15 cellular contexts compared by ENCODE assay signal in genomic region chr14:32403688-32404087, GRCh38.
A peak's percentile ranks its signal among the peaks of the same experiment; 100 is the strongest.
DNase-seq lines count a peak whose midpoint lies in the region; ATAC-seq and TF ChIP-seq lines count a peak whose summit lies in the region.
"Had no signal": no experiment of that assay in that cellular context is flagged by ENCODE, and none has a peak within 500 bp of the region (broad histone marks: within the 10 kb centered on the region; RNA-seq: fewer than 3 reads in every experiment).

No MANE protein-coding gene starts in this region.

- H3K79me2 ChIP-seq in PC-3 (ENCODE audit: low read length) (no peaks in the 10 kb centered on the region), osteoblast (ENCODE audit: insufficient read depth, low read length) (no peaks in the 10 kb centered on the region)

- POLR2A ChIA-PET in PC-3 (lab: Charles Lee; ENCODE audit: unreplicated experiment), result interaction anchor here (0.6 kb wide), 1 partner anchor 161 kb away, joined by 3 read pairs; no protein-coding TSS in a partner anchor

- H3K9me3 ChIP-seq in PC-3 (ENCODE audit: low read length) (no peaks in the 10 kb centered on the region), osteoblast (ENCODE audit: low read depth, low read length) (no peaks in the 10 kb centered on the region)

- H3K9me2 ChIP-seq in PC-3 (replicated peaks; ENCODE audit: low read length), result no peaks in the 10 kb centered on the region

- H3K4me1 ChIP-seq in PC-3 (ENCODE audit: insufficient read depth, low read length) (peaks cover 30% of the 10 kb centered on the region), foreskin keratinocyte (peaks cover 17% of the 10 kb centered on the region), osteoblast (ENCODE audit: insufficient read depth, low read length) (peaks cover 9% of the 10 kb centered on the region)

- H3K36me3 ChIP-seq in PC-3 (ENCODE audit: low read depth, low read length), result no peaks in the 10 kb centered on the region
- no peaks in the 10 kb centered on the region for H3K36me3 ChIP-seq in osteoblast (ENCODE audit: insufficient read depth, low read length)

- H4K20me1 ChIP-seq in PC-3 (ENCODE audit: low read length) (no peaks in the 10 kb centered on the region), osteoblast (ENCODE audit: insufficient read depth, low read length) (no peaks in the 10 kb centered on the region)

- H3K27me3 ChIP-seq in PC-3 (ENCODE audit: low read length) (no peaks in the 10 kb centered on the region), foreskin keratinocyte (no peaks in the 10 kb centered on the region), osteoblast (ENCODE audit: insufficient read depth, low read length) (peaks cover 4% of the 10 kb centered on the region)

- H2AFZ ChIP-seq in PC-3 (ENCODE audit: low read length), result no peak overlapping the region
- H2AFZ ChIP-seq in osteoblast (ENCODE audit: low read length), result no peak overlapping the region

- ATAC-seq in PC-3, result 0 out of 2 replicates have a peak, but pooled peaks have one; percentile 25
- ATAC-seq in foreskin keratinocyte, result peak; percentile 35
- ATAC-seq: Right ventricle myocardium inferior had no signal

- H3K27ac ChIP-seq in PC-3 (ENCODE audit: low read length) (no peak overlapping the region), foreskin keratinocyte (no peak overlapping the region), osteoblast (ENCODE audit: low read depth, low read length) (no peak overlapping the region)
- H3K27ac ChIP-seq: HL-60 had no signal

- BruUV-seq in PC-3 (replicated peaks; lab: Mats Ljungman, UMichigan), result no TSS peak

- in situ Hi-C loops in astrocyte of the cerebellum (cut with HindIII; ENCODE audit: low sequenced_read_pairs) (no loop called here), GM13977 (cut with MboI; ENCODE audit: low pct_unique_long_range_greater_than_20kb, low sequenced_read_pairs, unreplicated experiment) (no loop called here)

- intact Hi-C loops in PC-3 (cut with micrococcal nuclease), result no loop called here

- DNase-seq in EH (ENCODE audit: low read depth) (peak; percentile 41), PC-3 (peak; percentile 45), astrocyte of the cerebellum (ENCODE audit: low read depth) (peak; percentile 62), foreskin keratinocyte (no peak), osteoblast (ENCODE audit: insufficient read length, low spot score, missing footprints) (no peak), GM10266 (ENCODE audit: extremely low spot score) (no peak), NCI-H2171 treated with DMSO at 0.1 percent for 48 hours (lab: John Stamatoyannopoulos, UW) (no peak), GM13977 (ENCODE audit: low spot score) (no peak)
- DNase-seq: HCEC 1CT, MV-4-11, NCI-H1417 treated with DMSO at 0.1 percent for 48 hours, NCI-H1930, NCI-H748 treated with DMSO at 0.1 percent for 48 hours had no signal

- no peak overlapping the region for H3K4me2 ChIP-seq in PC-3 (ENCODE audit: low read length)
- no peak overlapping the region for H3K4me2 ChIP-seq in osteoblast (ENCODE audit: insufficient read depth, low read length)

- CTCF ChIA-PET in PC-3 (lab: Charles Lee), result interaction anchor here (0.5 kb wide), 1 partner anchor 10 kb away, joined by 3 read pairs; no protein-coding TSS in a partner anchor

- no peak overlapping the region for H3K4me3 ChIP-seq in PC-3 (ENCODE audit: low read length)
- no peak overlapping the region for H3K4me3 ChIP-seq in astrocyte of the cerebellum (ENCODE audit: low read depth, low read length)
- H3K4me3 ChIP-seq in osteoblast (ENCODE audit: insufficient read depth, low read length), result no peak overlapping the region

- H3K9ac ChIP-seq in PC-3 (ENCODE audit: low read length), result no peak overlapping the region

- TF ChIP-seq CTCF in PC-3 (conservative IDR thresholded peaks at IDR 0.05; ENCODE audit: low read depth, low read length) (no peak), astrocyte of the cerebellum (IDR thresholded peaks at IDR 0.05; ENCODE audit: low read depth, low read length, missing control alignments) (no peak), foreskin keratinocyte (conservative IDR thresholded peaks at IDR 0.05) (no peak), osteoblast (IDR thresholded peaks at IDR 0.05; ENCODE audit: extremely low read depth, low read depth, low read length) (no peak), GM10266 (IDR thresholded peaks at IDR 0.05; ENCODE audit: control insufficient read depth, insufficient read depth, low read depth, missing control alignments) (no peak), GM13977 (IDR thresholded peaks at IDR 0.05; ENCODE audit: extremely low read depth, insufficient read depth, missing control alignments) (no peak)

- no peaks in the 10 kb centered on the region for H3F3A ChIP-seq in PC-3 (ENCODE audit: low read length, unreplicated experiment)

Comparison
In these comparisons a context has a peak if more than half of its experiments do, and no peak if none do; other contexts are left out.
1. DNase-seq: peak in EH (single experiment), PC-3 (single experiment) and astrocyte of the cerebellum (single experiment); none in foreskin keratinocyte (0 of 2), osteoblast (single experiment), GM10266 (single experiment), NCI-H2171 treated with DMSO at 0.1 percent for 48 hours (single experiment) and GM13977 (single experiment).